ENCODE assay signal across 12 cellular contexts in genomic region chr12:42587564-42588307, GRCh38. TPM values are rescaled to one million over a fixed set of nuclear protein-coding genes. Genes with fewer than 3 reads are reported as not detected.
A peak's percentile ranks its signal among the peaks of the same experiment; 100 is the strongest.
DNase-seq lines count a peak whose midpoint lies in the region; ATAC-seq and TF ChIP-seq lines count a peak whose summit lies in the region.
"Had no signal": no experiment of that assay in that cellular context is flagged by ENCODE, and none has a peak within 500 bp of the region (broad histone marks: within the 10 kb centered on the region; RNA-seq: fewer than 3 reads in every experiment).

No MANE protein-coding gene starts in this region.

- no peak for ATAC-seq in Panc1
- no peak for ATAC-seq in HG03439 (IDR thresholded peaks at IDR 0.05; ENCODE audit: unreplicated experiment)
- no peak for ATAC-seq in GM21737 (IDR thresholded peaks at IDR 0.05; ENCODE audit: unreplicated experiment)
- ATAC-seq: HCT116, left lobe of liver, T-helper 17 cell had no signal

- POLR2A ChIA-PET in Panc1 (lab: Charles Lee) = interaction anchor here (0.5 to 1.1 kb wide), 2 partner anchors 82 to 451 kb away, joined by 3 read pairs; no protein-coding TSS in a partner anchor

- H3K9ac ChIP-seq in GM23248 (peak overlapping the region; percentile 79), rectal smooth muscle tissue (ENCODE audit: low read length) (no peak overlapping the region)

- H3K36me3 ChIP-seq in GM23248 (ENCODE audit: low read depth) = no peaks in the 10 kb centered on the region
- H3K36me3 ChIP-seq in Panc1 (ENCODE audit: control insufficient read depth, insufficient read depth, low read length) = no peaks in the 10 kb centered on the region
- no peaks in the 10 kb centered on the region for H3K36me3 ChIP-seq in rectal smooth muscle tissue (ENCODE audit: control insufficient read depth, insufficient read depth, low read length)
- H3K36me3 ChIP-seq: MG63 had no signal

- H3K9me2 ChIP-seq in GM23248 (ENCODE audit: insufficient read depth) = no peaks in the 10 kb centered on the region

- peaks cover 44% of the 10 kb centered on the region for H3K4me1 ChIP-seq in GM23248 (ENCODE audit: insufficient read depth)
- peaks cover 19% of the 10 kb centered on the region for H3K4me1 ChIP-seq in Panc1 (ENCODE audit: control insufficient read depth, insufficient read depth, low read length)
- peaks cover 16% of the 10 kb centered on the region for H3K4me1 ChIP-seq in rectal smooth muscle tissue (ENCODE audit: control insufficient read depth, insufficient read depth, low read length)

- no peaks in the 10 kb centered on the region for H3K27me3 ChIP-seq in GM23248 (replicated peaks; ENCODE audit: insufficient read depth)
- H3K27me3 ChIP-seq in Panc1 (ENCODE audit: control insufficient read depth, insufficient read depth, low read length) = peaks cover 17% of the 10 kb centered on the region
- no peaks in the 10 kb centered on the region for H3K27me3 ChIP-seq in rectal smooth muscle tissue (ENCODE audit: control insufficient read depth, insufficient read depth, low read length)

- H3K4me3 ChIP-seq in GM23248 (peak overlapping the region; percentile 87), Panc1 (ENCODE audit: low read depth in 2 of 2, low read length in 2 of 2) (peak overlapping the region; percentile 64 to 67), fibroblast of the aortic adventitia (ENCODE audit: low read depth, low read length) (peak overlapping the region; percentile 86), rectal smooth muscle tissue (ENCODE audit: low read length) (peak overlapping the region; percentile 3)

- DNase-seq in GM23248 (peak; percentile 39), Panc1 (ENCODE audit: low read depth, low spot score) (no peak), fibroblast of the aortic adventitia (ENCODE audit: low read depth) (peak; percentile 47), hepatic stellate cell (ENCODE audit: low spot score) (no peak), GM03348 (ENCODE audit: low spot score) (no peak)
- DNase-seq: MG63, T-helper 17 cell had no signal

- peaks cover 30% of the 10 kb centered on the region for H3F3A ChIP-seq in GM23248 (ENCODE audit: insufficient read depth)

- intact Hi-C loops in Panc1 (cut with micrococcal nuclease; ENCODE audit: unreplicated experiment) = loop anchor here (5.0 kb wide), 1 partner anchor 695 kb away; no protein-coding TSS in a partner anchor

- no peaks in the 10 kb centered on the region for H3K9me3 ChIP-seq in GM23248 (ENCODE audit: low read depth)
- H3K9me3 ChIP-seq in Panc1 (ENCODE audit: control insufficient read depth, insufficient read depth, low read depth, low read length) = no peaks in the 10 kb centered on the region
- H3K9me3 ChIP-seq: MG63 had no signal

- 41 to 49% methylated on average over 7 of the region's 7 CpGs for WGBS in GM23248 (ENCODE audit: low coverage in 1 of 2, low lambda C conversion rate in 2 of 2, missing lambda C conversion rate in 2 of 2), 2 experiments

- CTCF ChIA-PET in Panc1 (lab: Charles Lee) = no interaction called here

- no peaks in the 10 kb centered on the region; the same call in 1 of the 2 replicates for H4K20me1 ChIP-seq in GM23248 (ENCODE audit: insufficient read depth)

- H3K27ac ChIP-seq in GM23248 (no peak overlapping the region), Panc1 (ENCODE audit: low read length) (peak overlapping the region; percentile 51), rectal smooth muscle tissue (ENCODE audit: low read depth, low read length) (no peak overlapping the region)

- TF ChIP-seq CTCF in Panc1 (IDR thresholded peaks at IDR 0.05) = no peak
- TF ChIP-seq CTCF in fibroblast of the aortic adventitia (IDR thresholded peaks at IDR 0.05; ENCODE audit: insufficient read depth, low read length) = no peak

- H3K4me2 ChIP-seq in GM23248 (ENCODE audit: unreplicated experiment) = peak overlapping the region; percentile 93

- peak overlapping the region; percentile 84 for H2AFZ ChIP-seq in GM23248

- peaks cover 67% of the 10 kb centered on the region for H3K79me2 ChIP-seq in GM23248 (ENCODE audit: insufficient read depth)

- in situ Hi-C loops in GM23248 (cut with MboI) (no loop called here), Panc1 (cut with HindIII; ENCODE audit: low pct_unique_long_range_greater_than_20kb, low sequenced_read_pairs) (no loop called here)

- TSS peak; percentile 58 for BruUV-seq in Panc1 (replicated peaks; lab: Mats Ljungman, UMichigan)

RNA-seq across cellular contexts. Expression of gene PRICKLE1, which starts 1.8 kb away (rescaled TPM):
- 12.9 and 13.2 TPM in 2 replicates for total RNA-seq in GM23248 (2014; rRNA removed; shearing (Covaris generic))
- polyA plus RNA-seq in GM23248 (2016; fragmentation: Nextera tagmentation; extraction: Ambion mirVana) = 25.2 and 25.7 TPM in 2 replicates
- 20.1 TPM for total RNA-seq in Panc1 (2021; ENCODE audit: unreplicated experiment)
- 9.1 TPM for polyA plus RNA-seq in Panc1 (2012; ENCODE audit: insufficient read length)
- 15.6 and 17.4 TPM in 2 replicates for total RNA-seq in fibroblast of the aortic adventitia (ENCODE audit: low replicate concordance)

Comparison
In these comparisons a context has a peak if more than half of its experiments do, and no peak if none do; other contexts are left out.
1. DNase-seq: peak in GM23248 (single experiment) and fibroblast of the aortic adventitia (single experiment); none in Panc1 (single experiment), hepatic stellate cell (single experiment) and GM03348 (single experiment).
2. H3K4me3 ChIP-seq: peak in every context shown above with its lines; median percentile 87 in GM23248; 86 in fibroblast of the aortic adventitia; 66 in Panc1; 3 in rectal smooth muscle tissue.